In the genomic region with DNA sequence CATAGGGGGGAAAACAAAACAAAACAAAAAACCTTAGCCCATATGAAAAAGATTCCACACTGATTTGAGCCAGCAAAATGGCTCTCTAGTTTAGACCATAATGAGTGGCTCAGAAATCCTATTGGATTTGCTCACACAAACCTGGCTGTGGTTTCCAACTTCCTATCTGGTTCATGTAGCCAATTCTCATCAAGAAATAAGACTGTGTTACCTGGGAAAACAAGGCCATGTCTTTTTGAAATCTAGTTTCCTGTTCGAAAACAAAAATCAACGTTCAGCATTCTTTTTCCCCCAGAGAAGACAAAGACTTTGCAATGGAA, we compare ENCODE assay signal across 18 cellular contexts.
DNase-seq lines count a peak whose midpoint lies in the region; ATAC-seq, FAIRE-seq and TF ChIP-seq lines count a peak whose summit lies in the region.
"Had no signal": no experiment of that assay in that cellular context is flagged by ENCODE, and none has a peak within 500 bp of the region (broad histone marks: within the 10 kb centered on the region; RNA-seq: fewer than 3 reads in every experiment).

No MANE protein-coding gene starts in this region.

- no peak for TF ChIP-seq CTCF in HepG2 (CRISPR knock-in tag; IDR thresholded peaks at IDR 0.05)
- TF ChIP-seq CTCF in right lobe of liver (IDR thresholded peaks at IDR 0.05), result no peak
- no peak for TF ChIP-seq CTCF in OCI-LY3 (IDR thresholded peaks at IDR 0.05; ENCODE audit: low read depth, low read length)
- TF ChIP-seq CTCF in transverse colon (IDR thresholded peaks at IDR 0.05), result no peak
- no peak for TF ChIP-seq CTCF in GM10266 (IDR thresholded peaks at IDR 0.05; ENCODE audit: control insufficient read depth, insufficient read depth, low read depth, missing control alignments)

- no peak for TF ChIP-seq EP300 in HepG2 (IDR thresholded peaks at IDR 0.05; ENCODE audit: low read depth in 2 of 2, low read length in 2 of 2)
- no peak for TF ChIP-seq EP300 in HepG2 (CRISPR knock-in tag; IDR thresholded peaks at IDR 0.05; ENCODE audit: borderline replicate concordance)
- TF ChIP-seq EP300 in transverse colon (IDR thresholded peaks at IDR 0.05; ENCODE audit: low read depth), result no peak

- H3K36me3 ChIP-seq in HepG2 (replicated peaks in 1 of 2; ENCODE audit: control insufficient read depth in 1 of 2, insufficient read depth in 2 of 2, low read length in 2 of 2) (no peaks in the 10 kb centered on the region), right lobe of liver (no peaks in the 10 kb centered on the region), OCI-LY3 (replicated peaks; ENCODE audit: low read depth, low read length) (no peaks in the 10 kb centered on the region), transverse colon (no peaks in the 10 kb centered on the region)

- peak overlapping the region; percentile 51 for H3K27ac Mint-ChIP-seq in stimulated activated memory B cell treated with anti-CD40 and anti-IgM and Interleukin-4, amounts not matched to agents 10 μg/mL and 1 μg/mL and 100 μg/mL, for 72 hours
- H3K27ac Mint-ChIP-seq: CD4-positive, alpha-beta memory T cell had no signal

- H3K9ac ChIP-seq in HepG2 (ENCODE audit: insufficient read depth, low read depth, low read length) (no peak overlapping the region), OCI-LY3 (ENCODE audit: low read length) (no peak overlapping the region)

- H3K4me3 Mint-ChIP-seq in stimulated activated memory B cell treated with anti-CD40 and anti-IgM and Interleukin-4, amounts not matched to agents 10 μg/mL and 1 μg/mL and 100 μg/mL, for 72 hours, result no peak overlapping the region
- H3K4me3 Mint-ChIP-seq: CD4-positive, alpha-beta memory T cell had no signal

- no peak for TF ChIP-seq POLR2A in HepG2 (IDR thresholded peaks at IDR 0.05; ENCODE audit: insufficient read depth in 1 of 2, low read depth in 2 of 2, low read length in 2 of 2)
- no peak for TF ChIP-seq POLR2A in right lobe of liver (IDR thresholded peaks at IDR 0.05)
- TF ChIP-seq POLR2A in transverse colon (IDR thresholded peaks at IDR 0.05), result no peak

- H4K20me1 ChIP-seq in HepG2 (ENCODE audit: insufficient read depth, low read length), result no peaks in the 10 kb centered on the region
- no peaks in the 10 kb centered on the region for H4K20me1 ChIP-seq in OCI-LY3 (ENCODE audit: insufficient read depth, low read length)

- H3K4me2 ChIP-seq in HepG2 (ENCODE audit: low read depth, low read length) (0 out of 2 replicates have a peak overlapping the region, but pooled peaks have one; percentile 25), OCI-LY3 (ENCODE audit: low read length) (peak overlapping the region; percentile 41)
- H3K4me2 ChIP-seq: PC-9 had no signal

- BruUV-seq in HepG2 (replicated peaks; lab: Mats Ljungman, UMichigan), result no TSS peak

- H3K9me3 ChIP-seq in HepG2 (ENCODE audit: low read length) (no peaks in the 10 kb centered on the region), right lobe of liver (no peaks in the 10 kb centered on the region), OCI-LY3 (ENCODE audit: insufficient read depth, low read length) (no peaks in the 10 kb centered on the region), transverse colon (no peaks in the 10 kb centered on the region)

- ATAC-seq in HepG2 (no peak), right lobe of liver (no peak), HG03025 (IDR thresholded peaks at IDR 0.05; ENCODE audit: low FRiP score, unreplicated experiment) (peak; percentile 1), GM19351 (IDR thresholded peaks at IDR 0.05; ENCODE audit: unreplicated experiment) (no peak)
- no peak for ATAC-seq in stimulated activated memory B cell treated with anti-CD40 and anti-IgM and Interleukin-4, amounts not matched to agents 10 μg/mL and 1 μg/mL and 100 μg/mL, for 72 hours

- H3K79me2 ChIP-seq in HepG2 (ENCODE audit: insufficient read depth, low read length), result no peaks in the 10 kb centered on the region
- no peaks in the 10 kb centered on the region for H3K79me2 ChIP-seq in OCI-LY3 (ENCODE audit: low read length)

- DNase-seq in HepG2 (ENCODE audit: low spot score) (no peak), right lobe of liver (no peak), transverse colon (no peak), GM10266 (ENCODE audit: extremely low spot score) (no peak)
- DNase-seq: Calu3; CD4-positive, alpha-beta memory T cell; DMS53; H7; NCI-H1105; NCI-H1694 treated with DMSO at 0.1 percent for 48 hours; NCI-H345; NCI-H69; PC-9 had no signal

- H3K27ac ChIP-seq in HepG2 (ENCODE audit: extremely low read length, insufficient read depth, low read length) (no peak overlapping the region), right lobe of liver (no peak overlapping the region), OCI-LY3 (ENCODE audit: low read length) (no peak overlapping the region), transverse colon (no peak overlapping the region)
- H3K27ac ChIP-seq: 22Rv1, PC-9 had no signal

- H2AFZ ChIP-seq in HepG2 (ENCODE audit: low read length) (no peak overlapping the region), OCI-LY3 (ENCODE audit: low read depth, low read length) (no peak overlapping the region)
- H2AFZ ChIP-seq: PC-9 had no signal

- H3K4me1 Mint-ChIP-seq in stimulated activated memory B cell treated with anti-CD40 and anti-IgM and Interleukin-4, amounts not matched to agents 10 μg/mL and 1 μg/mL and 100 μg/mL, for 72 hours, result peaks cover 34% of the 10 kb centered on the region
- H3K4me1 Mint-ChIP-seq: CD4-positive, alpha-beta memory T cell had no signal

- no peak overlapping the region for H3K4me3 ChIP-seq in HepG2 (replicated peaks in 1 of 3; ENCODE audit: insufficient read depth in 1 of 3, low read depth in 2 of 3, low read length in 3 of 3)
- H3K4me3 ChIP-seq in right lobe of liver, result no peak overlapping the region
- no peak overlapping the region for H3K4me3 ChIP-seq in OCI-LY3 (ENCODE audit: low read length)
- no peak overlapping the region for H3K4me3 ChIP-seq in transverse colon
- H3K4me3 ChIP-seq: PC-9 had no signal

- no peaks in the 10 kb centered on the region for H3K27me3 Mint-ChIP-seq in stimulated activated memory B cell treated with anti-CD40 and anti-IgM and Interleukin-4, amounts not matched to agents 10 μg/mL and 1 μg/mL and 100 μg/mL, for 72 hours
- H3K27me3 Mint-ChIP-seq: CD4-positive, alpha-beta memory T cell had no signal

- POLR2A ChIA-PET in HepG2 (lab: Yijun Ruan, JAX), result no interaction called here

- peaks cover 3% of the 10 kb centered on the region for H3K9me3 Mint-ChIP-seq in stimulated activated memory B cell treated with anti-CD40 and anti-IgM and Interleukin-4, amounts not matched to agents 10 μg/mL and 1 μg/mL and 100 μg/mL, for 72 hours

- H3K4me1 ChIP-seq in HepG2 (ENCODE audit: insufficient read depth, low read length) (peaks cover 49% of the 10 kb centered on the region), right lobe of liver (peaks cover 0 to 10% (median 5%) of the 10 kb centered on the region in 4 donors), OCI-LY3 (ENCODE audit: low read length) (peaks cover 14% of the 10 kb centered on the region), transverse colon (no peaks in the 10 kb centered on the region)

- H3K36me3 Mint-ChIP-seq in stimulated activated memory B cell treated with anti-CD40 and anti-IgM and Interleukin-4, amounts not matched to agents 10 μg/mL and 1 μg/mL and 100 μg/mL, for 72 hours, result no peaks in the 10 kb centered on the region
- H3K36me3 Mint-ChIP-seq: CD4-positive, alpha-beta memory T cell had no signal

- intact Hi-C loops in HepG2 (cut with micrococcal nuclease; ENCODE audit: unreplicated experiment) (no loop called here), right lobe of liver (cut with DNase I) (no loop called here), transverse colon (cut with DNase I; ENCODE audit: low total_unique reads) (no loop called here)

- in situ Hi-C loops in HepG2 (cut with HindIII; ENCODE audit: extremely low pct_ligation_motif_present, low pct_unique_long_range_greater_than_20kb), result no loop called here
- in situ Hi-C loops in transverse colon (cut with MboI; ENCODE audit: low pct_ligation_motif_present in 1 of 4, low pct_unique_long_range_greater_than_20kb in 1 of 4, low sequenced_read_pairs in 3 of 4), result no loop called here

- no peak for TF ChIP-seq RAD21 in HepG2 (CRISPR knock-in tag; IDR thresholded peaks at IDR 0.05)

- CTCF ChIA-PET in HepG2 (lab: Yijun Ruan, JAX; ENCODE audit: low intra/inter-chr PET ratio, low total read pairs), result no interaction called here

- no peak for FAIRE-seq in HepG2 (lab: Jason Lieb, UNC)

- WGBS in HepG2 (ENCODE audit: low lambda C conversion rate), result 94% methylated on average over 2 of the region's 2 CpGs
- 74% methylated on average over 2 of the region's 2 CpGs for WGBS in right lobe of liver (ENCODE audit: insufficient coverage, low coverage, low lambda C conversion rate, missing lambda C conversion rate)
- 71 to 88% methylated on average over 2 of the region's 2 CpGs for WGBS in transverse colon (ENCODE audit: low coverage in 1 of 2), 2 donors

- H3K27me3 ChIP-seq in HepG2 (ENCODE audit: control insufficient read depth in 1 of 2, insufficient read depth in 2 of 2, low read length in 2 of 2) (no peaks in the 10 kb centered on the region), right lobe of liver (no peaks in the 10 kb centered on the region), OCI-LY3 (ENCODE audit: low read depth, low read length) (no peaks in the 10 kb centered on the region), transverse colon (no peaks in the 10 kb centered on the region)

TF ChIP-seq in HepG2, 621 proteins besides CTCF, POLR2A, EP300 and RAD21 (continues in another document):
- no peak for TF ChIP-seq RBM22 (optimal IDR thresholded peaks at IDR 0.05; ENCODE audit: low read length)
- no peak for TF ChIP-seq ZNF83 (CRISPR knock-in tag; IDR thresholded peaks at IDR 0.05; ENCODE audit: borderline replicate concordance)
- TF ChIP-seq IRF2 (CRISPR knock-in tag; IDR thresholded peaks at IDR 0.05), result no peak
- no peak for TF ChIP-seq ZNF280D (CRISPR knock-in tag; IDR thresholded peaks at IDR 0.05)
